20 cellular contexts compared by ENCODE assay signal in genomic region chr18:49174478-49174877, GRCh38.
A peak's percentile ranks its signal among the peaks of the same experiment; 100 is the strongest.
DNase-seq lines count a peak whose midpoint lies in the region; ATAC-seq and TF ChIP-seq lines count a peak whose summit lies in the region.
"Had no signal": no experiment of that assay in that cellular context is flagged by ENCODE, and none has a peak within 500 bp of the region (broad histone marks: within the 10 kb centered on the region; RNA-seq: fewer than 3 reads in every experiment).

No MANE protein-coding gene starts in this region.

- H3K27me3 ChIP-seq in breast epithelium (no peaks in the 10 kb centered on the region), vagina (no peaks in the 10 kb centered on the region)
- H3K27me3 ChIP-seq: right lobe of liver had no signal

- H3K4me1 Mint-ChIP-seq in MCF 10A (ENCODE audit: insufficient read depth, unreplicated experiment), result peaks cover 18% of the 10 kb centered on the region
- H3K4me1 Mint-ChIP-seq in activated CD4-positive, alpha-beta T cell treated with anti-CD3 and anti-CD28 coated beads, Interleukin-2, amount 10 ng/mL, durations not matched to agents 7 days and 5 days, result peaks cover 25% of the 10 kb centered on the region

- ATAC-seq in left cardiac atrium, result peak; percentile 62 to 87
- ATAC-seq: activated T-cell treated with anti-CD3 and anti-CD28 coated beads, Interleukin-2, amount 50 U/mL, for 72 hours; HCT116; natural killer cell; stimulated activated naive CD8-positive, alpha-beta T cell treated with anti-CD3 and anti-CD28 coated beads, Interleukin-15, amount 100 ng/mL, for 72 hours had no signal

- peaks cover 11% of the 10 kb centered on the region for H3K36me3 Mint-ChIP-seq in MCF 10A (ENCODE audit: insufficient read depth, unreplicated experiment)
- H3K36me3 Mint-ChIP-seq in activated CD4-positive, alpha-beta T cell treated with anti-CD3 and anti-CD28 coated beads, Interleukin-2, amount 10 ng/mL, durations not matched to agents 7 days and 5 days (ENCODE audit: low read depth), result peaks cover 1% of the 10 kb centered on the region
- H3K36me3 Mint-ChIP-seq: natural killer cell had no signal

- no peak for TF ChIP-seq POLR2A in breast epithelium (IDR thresholded peaks at IDR 0.05)
- no peak for TF ChIP-seq POLR2A in vagina (IDR thresholded peaks at IDR 0.05)

- H3K27ac ChIP-seq in breast epithelium, result no peak overlapping the region
- peak overlapping the region; percentile 20 for H3K27ac ChIP-seq in vagina
- H3K27ac ChIP-seq: 22Rv1, HL-60, right lobe of liver had no signal

- DNase-seq in MCF 10A (ENCODE audit: unreplicated experiment) (peak; percentile 45), breast epithelium (ENCODE audit: low spot score in 2 of 2) (no peak), astrocyte of the hippocampus (ENCODE audit: low read depth, low spot score) (peak; percentile 34), left cardiac atrium (no peak), vagina (ENCODE audit: extremely low spot score in 2 of 2) (no peak), NCI-H2171 (lab: John Stamatoyannopoulos, UW) (no peak)
- no peak for DNase-seq in stimulated activated CD4-positive, alpha-beta T cell treated with anti-CD3 and anti-CD28 coated beads, Interleukin-12 subunit alpha, Interleukin-12 subunit beta, amount 100 ng/mL, for 4 hours
- DNase-seq in activated CD4-positive, alpha-beta T cell treated with anti-CD3 and anti-CD28 coated beads, Interleukin-2, amount 10 ng/mL, durations not matched to agents 7 days and 5 days, result no peak
- DNase-seq: activated CD4-positive, alpha-beta T cell treated with anti-CD3 and anti-CD28 coated beads for 48 hours; activated T-cell treated with anti-CD3 and anti-CD28 coated beads, Interleukin-2, amount 50 U/mL, for 72 hours; amniotic stem cell; natural killer cell; NCI-H1694 treated with DMSO at 0.1 percent for 48 hours; NCI-H510A treated with DMSO at 0.1 percent for 48 hours; right lobe of liver; stimulated activated naive CD8-positive, alpha-beta T cell treated with anti-CD3 and anti-CD28 coated beads, Interleukin-15, amount 100 ng/mL, for 72 hours; T-helper 1 cell had no signal

- H3K4me3 ChIP-seq in breast epithelium, result no peak overlapping the region
- H3K4me3 ChIP-seq in vagina, result no peak overlapping the region
- H3K4me3 ChIP-seq: right lobe of liver had no signal

- no peaks in the 10 kb centered on the region for H3K27me3 Mint-ChIP-seq in MCF 10A (ENCODE audit: insufficient read depth, unreplicated experiment)
- H3K27me3 Mint-ChIP-seq in activated CD4-positive, alpha-beta T cell treated with anti-CD3 and anti-CD28 coated beads, Interleukin-2, amount 10 ng/mL, durations not matched to agents 7 days and 5 days, result peaks cover 4% of the 10 kb centered on the region
- H3K27me3 Mint-ChIP-seq: stimulated activated naive CD8-positive, alpha-beta T cell treated with anti-CD3 and anti-CD28 coated beads, Interleukin-15, amount 100 ng/mL, for 72 hours had no signal

- no peaks in the 10 kb centered on the region for H3K4me1 ChIP-seq in breast epithelium
- H3K4me1 ChIP-seq in vagina, result no peaks in the 10 kb centered on the region

- TF ChIP-seq CTCF in MCF 10A (IDR thresholded peaks at IDR 0.05; ENCODE audit: unreplicated experiment) (no peak), breast epithelium (IDR thresholded peaks at IDR 0.05) (no peak), vagina (IDR thresholded peaks at IDR 0.05) (no peak)

- POLR2A ChIA-PET in MCF 10A (lab: Yijun Ruan, JAX), result interaction anchor here (0.6 to 1.0 kb wide), 2 partner anchors 200 to 225 kb away, joined by 3 read pairs; no protein-coding TSS in a partner anchor
- POLR2A ChIA-PET in activated CD4-positive, alpha-beta T cell treated with anti-CD3 and anti-CD28 coated beads, Interleukin-2, amount 10 ng/mL, durations not matched to agents 7 days and 5 days (lab: Charles Lee), result no interaction called here

- H3K36me3 ChIP-seq in breast epithelium (no peaks in the 10 kb centered on the region), vagina (no peaks in the 10 kb centered on the region)
- H3K36me3 ChIP-seq: right lobe of liver had no signal

- H3K27ac Mint-ChIP-seq in MCF 10A (ENCODE audit: low read depth, unreplicated experiment), result no peak overlapping the region
- no peak overlapping the region for H3K27ac Mint-ChIP-seq in activated CD4-positive, alpha-beta T cell treated with anti-CD3 and anti-CD28 coated beads, Interleukin-2, amount 10 ng/mL, durations not matched to agents 7 days and 5 days
- H3K27ac Mint-ChIP-seq: activated T-cell treated with anti-CD3 and anti-CD28 coated beads, Interleukin-2, amount 50 U/mL, for 72 hours; natural killer cell; stimulated activated naive CD8-positive, alpha-beta T cell treated with anti-CD3 and anti-CD28 coated beads, Interleukin-15, amount 100 ng/mL, for 72 hours had no signal

- no peak overlapping the region for H3K4me3 Mint-ChIP-seq in MCF 10A (ENCODE audit: unreplicated experiment)
- H3K4me3 Mint-ChIP-seq in activated CD4-positive, alpha-beta T cell treated with anti-CD3 and anti-CD28 coated beads, Interleukin-2, amount 10 ng/mL, durations not matched to agents 7 days and 5 days, result no peak overlapping the region
- H3K4me3 Mint-ChIP-seq: activated T-cell treated with anti-CD3 and anti-CD28 coated beads, Interleukin-2, amount 50 U/mL, for 72 hours; natural killer cell; stimulated activated naive CD8-positive, alpha-beta T cell treated with anti-CD3 and anti-CD28 coated beads, Interleukin-15, amount 100 ng/mL, for 72 hours had no signal

- H3K9me3 ChIP-seq in breast epithelium, result no peaks in the 10 kb centered on the region
- H3K9me3 ChIP-seq in vagina, result no peaks in the 10 kb centered on the region
- H3K9me3 ChIP-seq: right lobe of liver had no signal

- H3K9me3 Mint-ChIP-seq in MCF 10A (ENCODE audit: unreplicated experiment), result no peaks in the 10 kb centered on the region
- no peaks in the 10 kb centered on the region for H3K9me3 Mint-ChIP-seq in activated CD4-positive, alpha-beta T cell treated with anti-CD3 and anti-CD28 coated beads, Interleukin-2, amount 10 ng/mL, durations not matched to agents 7 days and 5 days
- H3K9me3 Mint-ChIP-seq: natural killer cell; stimulated activated naive CD8-positive, alpha-beta T cell treated with anti-CD3 and anti-CD28 coated beads, Interleukin-15, amount 100 ng/mL, for 72 hours had no signal

- CTCF ChIA-PET in MCF 10A (lab: Yijun Ruan, JAX), result interaction anchor here (0.5 to 1.4 kb wide), 9 partner anchors 10 to 700 kb away, joined by 3 to 5 read pairs (median 3); no protein-coding TSS in a partner anchor
- CTCF ChIA-PET in activated CD4-positive, alpha-beta T cell treated with anti-CD3 and anti-CD28 coated beads, Interleukin-2, amount 10 ng/mL, durations not matched to agents 7 days and 5 days (lab: Charles Lee), result interaction anchor here (1.0 kb wide), 1 partner anchor 17 kb away, joined by 3 read pairs; no protein-coding TSS in a partner anchor

- BruUV-seq in MCF 10A (replicated peaks; lab: Mats Ljungman, UMichigan), result no TSS peak

- intact Hi-C loops in MCF 10A (cut with micrococcal nuclease) (loop anchor here (10.0 kb wide), 1 partner anchor 120 kb away; no protein-coding TSS in a partner anchor), breast epithelium (cut with DNase I; ENCODE audit: low total_unique reads) (no loop called here), left cardiac atrium (cut with DNase I) (loop anchor here in 1 of 2 donors (10.0 kb wide), 1 partner anchor 230 kb away; no protein-coding TSS in a partner anchor), vagina (cut with DNase I) (loop anchor here (10.0 kb wide), 1 partner anchor 500 kb away; no protein-coding TSS in a partner anchor)

Comparison
In these comparisons a context has a peak if more than half of its experiments do, and no peak if none do; other contexts are left out.
1. DNase-seq: peak in MCF 10A (single experiment) and astrocyte of the hippocampus (single experiment); none in breast epithelium (0 of 2), left cardiac atrium (single experiment), vagina (0 of 2), NCI-H2171 (single experiment), stimulated activated CD4-positive, alpha-beta T cell treated with anti-CD3 and anti-CD28 coated beads, Interleukin-12 subunit alpha, Interleukin-12 subunit beta, amount 100 ng/mL, for 4 hours (single experiment) and activated CD4-positive, alpha-beta T cell treated with anti-CD3 and anti-CD28 coated beads, Interleukin-2, amount 10 ng/mL, durations not matched to agents 7 days and 5 days (single experiment).